Comparison of ENCODE assay signal across 19 cellular contexts in genomic region chr2:60423066-60423465, GRCh38.
DNase-seq lines count a peak whose midpoint lies in the region; ATAC-seq and TF ChIP-seq lines count a peak whose summit lies in the region.
"Had no signal": no experiment of that assay in that cellular context is flagged by ENCODE, and none has a peak within 500 bp of the region (broad histone marks: within the 10 kb centered on the region; RNA-seq: fewer than 3 reads in every experiment).

No MANE protein-coding gene starts in this region.

- H3K9me3 Mint-ChIP-seq in endodermal cell: peaks cover 4% of the 10 kb centered on the region
- H3K9me3 Mint-ChIP-seq in CD4-positive, alpha-beta memory T cell: peaks cover 0 to 4% (median 0%) of the 10 kb centered on the region in 8 donors

- no peak overlapping the region for H3K27ac Mint-ChIP-seq in endodermal cell
- no peak overlapping the region for H3K27ac Mint-ChIP-seq in CD4-positive, alpha-beta memory T cell
- H3K27ac Mint-ChIP-seq: CD4-positive, CD25-positive, alpha-beta regulatory T cell had no signal

- no peak overlapping the region for H3K23ac ChIP-seq in mesendoderm (ENCODE audit: low read length)

- no peak overlapping the region for H3K4me2 ChIP-seq in mesendoderm (ENCODE audit: low read length)
- H3K4me2 ChIP-seq: KMS-11 had no signal

- H3K4me1 Mint-ChIP-seq in endodermal cell: peaks cover 23% of the 10 kb centered on the region
- H3K4me1 Mint-ChIP-seq in CD4-positive, alpha-beta memory T cell: no peaks in the 10 kb centered on the region
- H3K4me1 Mint-ChIP-seq: CD4-positive, CD25-positive, alpha-beta regulatory T cell had no signal

- no peak overlapping the region for H4K8ac ChIP-seq in mesendoderm (ENCODE audit: low read depth, low read length)

- POLR2A ChIA-PET in CD4-positive, alpha-beta memory T cell (lab: Charles Lee; ENCODE audit: partially characterized antibody): no interaction called here

- in situ Hi-C loops in HAP-1 (cut with MboI; ENCODE audit: low sequenced_read_pairs): no loop called here

- H3K18ac ChIP-seq in mesendoderm (ENCODE audit: low read length): no peak overlapping the region

- intact Hi-C loops in CD4-positive, alpha-beta memory T cell (cut with micrococcal nuclease): no loop called here

- DNase-seq in HAP-1 (ENCODE audit: low spot score in 2 of 2) (peak; percentile 94), NCI-H526 treated with DMSO at 0.1 percent for 48 hours (lab: John Stamatoyannopoulos, UW) (peak; percentile 81), endodermal cell (peak; percentile 70), mesendoderm (peak; percentile 88)
- DNase-seq in stimulated activated naive CD4-positive, alpha-beta T cell treated with Interleukin-2 at 50 U/mL for 16 hours (lab: John Stamatoyannopoulos, UW): no peak
- DNase-seq in CD4-positive, alpha-beta memory T cell: no peak
- DNase-seq: CD4-positive, CD25-positive, alpha-beta regulatory T cell; COR-L47; DMS79; H7; NCI-H1105 treated with DMSO at 0.1 percent for 48 hours; NCI-H2081; NCI-H2171; NCI-H446; NCI-H748 treated with DMSO at 0.1 percent for 48 hours; OCI-M1 had no signal

- peaks cover 23% of the 10 kb centered on the region for H3K36me3 Mint-ChIP-seq in endodermal cell (ENCODE audit: low read depth)
- H3K36me3 Mint-ChIP-seq in CD4-positive, alpha-beta memory T cell: no peaks in the 10 kb centered on the region
- H3K36me3 Mint-ChIP-seq: CD4-positive, CD25-positive, alpha-beta regulatory T cell had no signal

- no peak overlapping the region for H2BK5ac ChIP-seq in mesendoderm (ENCODE audit: low read length)

- WGBS in endodermal cell (ENCODE audit: insufficient coverage in 1 of 2, insufficient read length in 1 of 2), 2 experiments: 18 to 38% methylated on average over 3 to 5 of the region's 5 CpGs
- no CpG with 5 or more reads among the region's 5 CpGs for WGBS in mesendoderm (ENCODE audit: extremely low coverage, insufficient coverage, low lambda C conversion rate)

- no peaks in the 10 kb centered on the region for H3K9me3 ChIP-seq in HAP-1
- H3K9me3 ChIP-seq in endodermal cell (ENCODE audit: control insufficient read depth, low read length): peaks cover 13% of the 10 kb centered on the region
- H3K9me3 ChIP-seq in CD4-positive, alpha-beta memory T cell (ENCODE audit: control insufficient read depth in 1 of 2, low read length in 2 of 2): no peaks in the 10 kb centered on the region

- peak overlapping the region; percentile 60 for H3K4ac ChIP-seq in mesendoderm (ENCODE audit: low read depth, low read length)

- no peak overlapping the region for H2BK120ac ChIP-seq in mesendoderm (ENCODE audit: low read depth, low read length)

- H3K4me3 Mint-ChIP-seq in endodermal cell: no peak overlapping the region
- no peak overlapping the region for H3K4me3 Mint-ChIP-seq in CD4-positive, alpha-beta memory T cell
- H3K4me3 Mint-ChIP-seq: CD4-positive, CD25-positive, alpha-beta regulatory T cell had no signal

- H3K27me3 ChIP-seq in HAP-1 (ENCODE audit: low read depth): no peaks in the 10 kb centered on the region
- peaks cover 7% of the 10 kb centered on the region for H3K27me3 ChIP-seq in endodermal cell (ENCODE audit: control insufficient read depth, insufficient read depth, low read length, poor library complexity, severe bottlenecking)
- H3K27me3 ChIP-seq in mesendoderm (ENCODE audit: insufficient read depth, low read length, poor library complexity): no peaks in the 10 kb centered on the region
- no peaks in the 10 kb centered on the region for H3K27me3 ChIP-seq in CD4-positive, alpha-beta memory T cell (ENCODE audit: insufficient read depth, low read length)

- no peak overlapping the region for H3K27ac ChIP-seq in endodermal cell (ENCODE audit: low read depth, low read length)
- no peak overlapping the region for H3K27ac ChIP-seq in mesendoderm (ENCODE audit: low read depth, low read length)
- H3K27ac ChIP-seq in CD4-positive, alpha-beta memory T cell (ENCODE audit: low read depth, low read length): no peak overlapping the region
- H3K27ac ChIP-seq: HL-60, KMS-11 had no signal

- H2AK5ac ChIP-seq in mesendoderm (ENCODE audit: low read length): no peak overlapping the region

- H3K36me3 ChIP-seq in HAP-1 (replicated peaks) (no peaks in the 10 kb centered on the region), endodermal cell (ENCODE audit: control insufficient read depth, insufficient read depth, low read length) (peaks cover 12% of the 10 kb centered on the region), mesendoderm (ENCODE audit: control insufficient read depth, insufficient read depth, low read length) (peaks cover 3% of the 10 kb centered on the region)
- no peaks in the 10 kb centered on the region for H3K36me3 ChIP-seq in CD4-positive, alpha-beta memory T cell (ENCODE audit: insufficient read depth, low read length)

- no peak overlapping the region for H3K56ac ChIP-seq in mesendoderm (ENCODE audit: low read length)

- H3K79me1 ChIP-seq in mesendoderm (ENCODE audit: low read length): no peaks in the 10 kb centered on the region

- H3K9ac ChIP-seq in endodermal cell (ENCODE audit: extremely low read depth, low read length, poor library complexity, severe bottlenecking): no peak overlapping the region
- H3K9ac ChIP-seq in mesendoderm (ENCODE audit: low read length): no peak overlapping the region
- H3K9ac ChIP-seq: KMS-11 had no signal

- CTCF ChIA-PET in CD4-positive, alpha-beta memory T cell (lab: Charles Lee; ENCODE audit: partially characterized antibody): no interaction called here

- H3K4me1 ChIP-seq in HAP-1 (peaks cover 31% of the 10 kb centered on the region), endodermal cell (ENCODE audit: control insufficient read depth, insufficient read depth, low read length) (peaks cover 9% of the 10 kb centered on the region), mesendoderm (ENCODE audit: control insufficient read depth, low read depth, low read length) (peaks cover 10% of the 10 kb centered on the region)
- H3K4me1 ChIP-seq in CD4-positive, alpha-beta memory T cell (ENCODE audit: insufficient read depth, low read length): no peaks in the 10 kb centered on the region

- H2BK15ac ChIP-seq in mesendoderm (replicated peaks; ENCODE audit: low read depth): no peak overlapping the region

- ATAC-seq in HG03354 (IDR thresholded peaks at IDR 0.05; ENCODE audit: poor library complexity, severe bottlenecking, unreplicated experiment): no peak

- TF ChIP-seq CTCF in endodermal cell (conservative IDR thresholded peaks at IDR 0.05): no peak

- H4K5ac ChIP-seq in mesendoderm (ENCODE audit: low read length): no peak overlapping the region

- peaks cover 2% of the 10 kb centered on the region for H3K79me2 ChIP-seq in mesendoderm (ENCODE audit: control insufficient read depth, insufficient read depth, low read length)

- H3K27me3 Mint-ChIP-seq in endodermal cell (ENCODE audit: insufficient read depth): peaks cover 3% of the 10 kb centered on the region
- peaks cover 0 to 3% of the 10 kb centered on the region in 2 donors for H3K27me3 Mint-ChIP-seq in CD4-positive, alpha-beta memory T cell

- no peak overlapping the region for H3K4me3 ChIP-seq in HAP-1
- H3K4me3 ChIP-seq in endodermal cell (ENCODE audit: low read length): peak overlapping the region; percentile 78
- no peak overlapping the region for H3K4me3 ChIP-seq in mesendoderm (ENCODE audit: low read length)
- H3K4me3 ChIP-seq in CD4-positive, alpha-beta memory T cell (ENCODE audit: low read length in 2 of 2): no peak overlapping the region

Comparison
In these comparisons a context has a peak if more than half of its experiments do, and no peak if none do; other contexts are left out.
1. DNase-seq: peak in HAP-1 (2 of 2), NCI-H526 treated with DMSO at 0.1 percent for 48 hours (single experiment), endodermal cell (single experiment) and mesendoderm (single experiment); none in stimulated activated naive CD4-positive, alpha-beta T cell treated with Interleukin-2 at 50 U/mL for 16 hours (single experiment) and CD4-positive, alpha-beta memory T cell (0 of 5).